15 cellular contexts compared by ENCODE assay signal in the genomic region with DNA sequence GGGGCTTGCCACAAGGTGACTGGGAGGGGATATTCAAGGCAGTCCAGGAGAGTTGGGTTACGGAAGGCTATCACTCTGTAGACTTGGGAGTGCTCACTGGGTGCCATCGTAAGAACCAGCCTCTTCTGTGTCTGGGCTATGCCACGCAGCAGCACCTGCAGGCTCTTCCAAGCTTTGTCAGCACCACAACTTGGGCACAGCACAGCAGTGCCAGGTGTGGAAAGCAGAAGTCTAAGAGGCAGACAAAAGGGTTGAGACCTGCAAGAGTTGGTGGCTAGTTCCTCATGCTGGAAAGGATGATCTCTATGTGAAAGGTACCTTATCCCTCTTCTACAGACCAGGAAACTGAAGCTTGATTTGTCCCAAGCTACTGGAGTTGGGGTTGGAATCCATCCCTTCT. TPM values are rescaled to one million over a fixed set of nuclear protein-coding genes. Genes with fewer than 3 reads are reported as not detected.
A peak's percentile ranks its signal among the peaks of the same experiment; 100 is the strongest.
DNase-seq lines count a peak whose midpoint lies in the region; ATAC-seq and TF ChIP-seq lines count a peak whose summit lies in the region.
"Had no signal": no experiment of that assay in that cellular context is flagged by ENCODE, and none has a peak within 500 bp of the region (broad histone marks: within the 10 kb centered on the region; RNA-seq: fewer than 3 reads in every experiment).

No MANE protein-coding gene starts in this region.

- DNase-seq in CD14-positive monocyte (ENCODE audit: low spot score) (no peak), activated B cell treated with CpG ODN at 0.5 μM for 24 hours (no peak), glomerular visceral epithelial cell (ENCODE audit: extremely low spot score) (no peak), hepatocyte (ENCODE audit: low spot score) (no peak), DMS53 (lab: John Stamatoyannopoulos, UW) (no peak)
- DNase-seq: H9, NCI-H1092 treated with DMSO at 0.1 percent for 48 hours, NCI-H1694 treated with DMSO at 0.1 percent for 48 hours, NCI-H345, NCI-H526 treated with DMSO at 0.1 percent for 48 hours, SK-N-SH had no signal

- intact Hi-C loops in CD14-positive monocyte (cut with micrococcal nuclease) = no loop called here
- intact Hi-C loops in activated B cell treated with CpG ODN at 0.5 μM for 24 hours (cut with micrococcal nuclease) = no loop called here

- H3F3A ChIP-seq in Loucy (ENCODE audit: low read depth) = no peaks in the 10 kb centered on the region

- 88% methylated on average over 3 of the region's 3 CpGs for WGBS in hepatocyte (ENCODE audit: low lambda C conversion rate, missing lambda C conversion rate)

- H3K27me3 Mint-ChIP-seq in CD14-positive monocyte (ENCODE audit: low read depth in 3 of 3) = no peaks in the 10 kb centered on the region
- H3K27me3 Mint-ChIP-seq in activated B cell treated with CpG ODN at 0.5 μM for 24 hours = no peaks in the 10 kb centered on the region

- H3K4me1 ChIP-seq in Loucy (ENCODE audit: insufficient read depth, low read length, poor library complexity, severe bottlenecking) (peaks cover 26% of the 10 kb centered on the region), neutrophil (ENCODE audit: control insufficient read depth in 1 of 2, insufficient read depth in 1 of 2, low read depth in 1 of 2, low read length in 1 of 2) (peaks cover 55% of the 10 kb centered on the region in 2 experiments), hepatocyte (ENCODE audit: insufficient read depth) (no peaks in the 10 kb centered on the region)

- H3K27me3 ChIP-seq in Loucy (ENCODE audit: insufficient read depth, low read length, poor library complexity, severe bottlenecking) (no peaks in the 10 kb centered on the region), neutrophil (no peaks in the 10 kb centered on the region), hepatocyte (peaks cover 22% of the 10 kb centered on the region)

- H3K9me3 ChIP-seq in Loucy (ENCODE audit: insufficient read depth, low read depth, low read length) = no peaks in the 10 kb centered on the region
- H3K9me3 ChIP-seq in neutrophil = no peaks in the 10 kb centered on the region
- no peaks in the 10 kb centered on the region for H3K9me3 ChIP-seq in hepatocyte (ENCODE audit: low read depth)
- H3K9me3 ChIP-seq: SK-N-SH had no signal

- H3K27ac ChIP-seq in neutrophil (peak overlapping the region; percentile 71), hepatocyte (no peak overlapping the region)

- H3K27ac Mint-ChIP-seq in CD14-positive monocyte (peak overlapping the region in 6 of 7 donors; percentile 5 to 93 (median 60)), activated B cell treated with CpG ODN at 0.5 μM for 24 hours (no peak overlapping the region)
- H3K27ac Mint-ChIP-seq: H9 had no signal

- POLR2A ChIA-PET in activated B cell treated with CpG ODN at 0.5 μM for 24 hours (lab: Charles Lee) = interaction anchor here (1.2 kb wide), 1 partner anchor 9 kb away, joined by 6 read pairs; no protein-coding TSS in a partner anchor

- H3K4me1 Mint-ChIP-seq in CD14-positive monocyte (peaks cover 87% of the 10 kb centered on the region), activated B cell treated with CpG ODN at 0.5 μM for 24 hours (peaks cover 54% of the 10 kb centered on the region)

- H3K9me3 Mint-ChIP-seq in CD14-positive monocyte (peaks cover 0 to 6% (median 0%) of the 10 kb centered on the region in 7 donors), activated B cell treated with CpG ODN at 0.5 μM for 24 hours (no peaks in the 10 kb centered on the region)
- H3K9me3 Mint-ChIP-seq: H9 had no signal

- H3K36me3 ChIP-seq in Loucy (ENCODE audit: insufficient read depth, low read length) (no peaks in the 10 kb centered on the region), neutrophil (no peaks in the 10 kb centered on the region), hepatocyte (replicated peaks; ENCODE audit: insufficient read depth, low read depth) (no peaks in the 10 kb centered on the region)

- H4K20me1 ChIP-seq in Loucy (ENCODE audit: insufficient read depth, low read length, poor library complexity, severe bottlenecking) = no peaks in the 10 kb centered on the region
- no peaks in the 10 kb centered on the region for H4K20me1 ChIP-seq in hepatocyte (ENCODE audit: insufficient read depth, poor library complexity, severe bottlenecking)

- H3K4me3 ChIP-seq in Loucy (ENCODE audit: low read length, poor library complexity, severe bottlenecking) = no peak overlapping the region
- peak overlapping the region in 1 of 2 experiments; percentile 25 for H3K4me3 ChIP-seq in neutrophil (ENCODE audit: low read depth in 1 of 2, low read length in 1 of 2)
- H3K4me3 ChIP-seq in hepatocyte = no peak overlapping the region

- no peak overlapping the region for H3K9ac ChIP-seq in Loucy (ENCODE audit: low read depth, low read length, poor library complexity, severe bottlenecking)
- H3K9ac ChIP-seq: SK-N-SH had no signal

- TF ChIP-seq CTCF in CD14-positive monocyte (IDR thresholded peaks at IDR 0.05) (no peak), Loucy (conservative IDR thresholded peaks at IDR 0.05; ENCODE audit: low read length) (no peak), activated B cell treated with CpG ODN at 0.5 μM for 24 hours (IDR thresholded peaks at IDR 0.05) (no peak), neutrophil (IDR thresholded peaks at IDR 0.05) (no peak), hepatocyte (IDR thresholded peaks at IDR 0.05; ENCODE audit: poor library complexity) (no peak)

- H3K4me3 Mint-ChIP-seq in CD14-positive monocyte = peak overlapping the region in 1 of 2 donors; percentile 55
- no peak overlapping the region for H3K4me3 Mint-ChIP-seq in activated B cell treated with CpG ODN at 0.5 μM for 24 hours
- H3K4me3 Mint-ChIP-seq: H9 had no signal

- CTCF ChIA-PET in activated B cell treated with CpG ODN at 0.5 μM for 24 hours (lab: Charles Lee) = interaction anchor here (2.5 to 5.4 kb wide), 3 partner anchors 24 to 74 kb away, joined by 11 to 36 read pairs (median 16); no protein-coding TSS in a partner anchor

- H2AFZ ChIP-seq in Loucy (ENCODE audit: low read length) = no peak overlapping the region
- H2AFZ ChIP-seq in hepatocyte = no peak overlapping the region

- H3K36me3 Mint-ChIP-seq in CD14-positive monocyte (peaks cover 48 to 57% of the 10 kb centered on the region in 2 donors), activated B cell treated with CpG ODN at 0.5 μM for 24 hours (ENCODE audit: low read depth) (no peaks in the 10 kb centered on the region)

- H3K4me2 ChIP-seq in Loucy (ENCODE audit: low read depth, low read length, poor library complexity, severe bottlenecking) (peak overlapping the region; percentile 23), hepatocyte (no peak overlapping the region)
- H3K4me2 ChIP-seq: SK-N-SH had no signal

- H3K79me2 ChIP-seq in Loucy (ENCODE audit: insufficient read depth, low read length) = no peaks in the 10 kb centered on the region
- H3K79me2 ChIP-seq in hepatocyte = no peaks in the 10 kb centered on the region

- no peaks in the 10 kb centered on the region for H3K9me2 ChIP-seq in Loucy (replicated peaks; ENCODE audit: low read depth, low read length)
- H3K9me2 ChIP-seq in hepatocyte (replicated peaks; ENCODE audit: insufficient read depth) = no peaks in the 10 kb centered on the region
- H3K9me2 ChIP-seq: SK-N-SH had no signal

- ATAC-seq in activated B cell treated with CpG ODN at 0.5 μM for 24 hours (ENCODE audit: low read depth) = peak; percentile 51
- ATAC-seq: PC-3, Right ventricle myocardium inferior had no signal

RNA-seq across cellular contexts. Expression of a gene that starts 15.8 kb away (rescaled TPM):
- polyA plus RNA-seq in CD14-positive monocyte (100 to 1,000 TPM; 184 to 405 TPM), hepatocyte (1.3 TPM in 1 of 2 replicates, not detected in the other)
- total RNA-seq in activated B cell treated with CpG ODN at 0.5 μM for 24 hours (0.12 and 0.38 TPM in 2 replicates), hepatocyte (0.28 and 0.70 TPM in 2 replicates)
- total RNA-seq: H9, PC-3 had no signal
- polyA plus RNA-seq: SK-N-SH had no signal
